Comparison of ENCODE assay signal across 10 cellular contexts in genomic region chr12:25811656-25812126, GRCh38.
DNase-seq lines count a peak whose midpoint lies in the region; ATAC-seq and TF ChIP-seq lines count a peak whose summit lies in the region.
"Had no signal": no experiment of that assay in that cellular context is flagged by ENCODE, and none has a peak within 500 bp of the region (broad histone marks: within the 10 kb centered on the region; RNA-seq: fewer than 3 reads in every experiment).

No MANE protein-coding gene starts in this region.

- peak; percentile 3 for DNase-seq in CD1c-positive myeloid dendritic cell (ENCODE audit: extremely low spot score)
- peak; percentile 24 for DNase-seq in HS-27A (ENCODE audit: low read depth)
- DNase-seq in choroid plexus epithelial cell (ENCODE audit: low read depth): peak; percentile 64
- DNase-seq in activated effector memory CD4-positive, alpha-beta T cell treated with Interleukin-2 at 50 U/mL for 16 hours: no peak
- DNase-seq in posterior vena cava (ENCODE audit: low spot score): no peak
- no peak for DNase-seq in substantia nigra (lab: John Stamatoyannopoulos, UW)
- no peak for DNase-seq in NCI-H748 treated with DMSO at 0.1 percent for 48 hours (lab: John Stamatoyannopoulos, UW)
- DNase-seq: left lung had no signal

- no peak for TF ChIP-seq CTCF in choroid plexus epithelial cell (conservative IDR thresholded peaks at IDR 0.05; ENCODE audit: low read depth, low read length)

- intact Hi-C loops in posterior vena cava (cut with DNase I): loop anchor here in 1 of 2 donors (10.0 kb wide), 1 partner anchor 107 kb away; no protein-coding TSS in a partner anchor

- H3K27ac ChIP-seq in substantia nigra (ENCODE audit: low read depth, low read length, poor library complexity, severe bottlenecking): no peak overlapping the region
- H3K27ac ChIP-seq: left lung, VCaP had no signal

- H3K4me3 ChIP-seq in choroid plexus epithelial cell (ENCODE audit: low read depth, low read length): no peak overlapping the region
- H3K4me3 ChIP-seq: left lung had no signal

- peak; percentile 61 for ATAC-seq in GM19395 (IDR thresholded peaks at IDR 0.05; ENCODE audit: unreplicated experiment)
- ATAC-seq: left lung had no signal

Comparison
In these comparisons a context has a peak if more than half of its experiments do, and no peak if none do; other contexts are left out.
1. DNase-seq: peak in CD1c-positive myeloid dendritic cell (single experiment), HS-27A (single experiment) and choroid plexus epithelial cell (single experiment); none in activated effector memory CD4-positive, alpha-beta T cell treated with Interleukin-2 at 50 U/mL for 16 hours (single experiment), posterior vena cava (single experiment), substantia nigra (0 of 49) and NCI-H748 treated with DMSO at 0.1 percent for 48 hours (single experiment).